In the genomic region with DNA sequence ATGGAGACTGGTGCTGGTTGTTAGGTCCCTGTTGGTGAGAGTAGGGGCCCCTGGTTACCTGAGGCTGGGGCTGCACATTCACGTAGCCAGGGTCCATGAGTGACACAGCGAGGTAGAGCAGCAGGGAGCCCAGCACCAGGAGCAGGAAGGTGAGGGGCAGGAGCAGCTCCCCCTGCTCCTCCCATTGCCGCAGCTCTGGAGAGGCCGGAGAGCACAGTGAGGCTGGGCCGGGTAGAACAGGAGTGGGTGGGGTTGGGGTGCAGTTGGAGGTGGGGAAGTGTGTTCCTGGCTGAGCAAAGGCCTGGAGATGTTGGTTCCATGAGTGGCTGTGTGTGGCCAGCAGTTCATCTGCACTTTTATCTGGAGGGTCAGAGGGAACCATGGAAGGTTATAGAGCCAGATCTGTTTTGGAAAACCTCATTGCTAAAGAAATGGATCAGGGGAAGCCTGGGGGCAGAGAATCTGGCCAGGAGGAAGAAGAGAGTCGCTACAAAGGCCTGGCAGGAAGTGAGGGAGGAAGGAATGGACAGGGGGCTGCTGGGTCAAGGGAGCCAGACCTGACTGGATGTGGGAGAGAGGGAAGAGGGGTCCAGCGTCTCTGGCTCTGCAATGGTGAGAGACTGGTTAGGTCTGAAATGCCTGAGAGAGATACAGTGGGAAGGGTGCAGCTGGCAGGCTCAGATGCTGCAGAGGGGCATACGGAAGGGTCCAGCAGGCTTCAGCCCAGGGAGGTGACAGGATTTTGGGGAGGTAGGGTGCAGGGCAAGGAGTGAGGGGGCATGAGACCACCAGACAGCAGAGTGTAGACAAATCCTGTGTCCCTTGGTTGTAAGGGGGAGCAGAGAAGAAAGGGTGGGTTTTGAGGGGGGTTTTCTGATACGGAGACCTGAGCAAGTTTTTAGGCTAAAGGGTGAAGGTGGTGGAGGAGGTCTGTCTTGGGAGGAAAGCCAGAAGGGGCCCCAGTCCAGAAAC, we compare ENCODE assay signal across 9 cellular contexts. TPM values are rescaled to one million over a fixed set of nuclear protein-coding genes. Genes with fewer than 3 reads are reported as not detected.
DNase-seq lines count a peak whose midpoint lies in the region; ATAC-seq and TF ChIP-seq lines count a peak whose summit lies in the region.
"Had no signal": no experiment of that assay in that cellular context is flagged by ENCODE, and none has a peak within 500 bp of the region (broad histone marks: within the 10 kb centered on the region; RNA-seq: fewer than 3 reads in every experiment).

No MANE protein-coding gene starts in this region.

- peak overlapping the region; percentile 28 for H3K4ac ChIP-seq in trophoblast cell (ENCODE audit: low read depth, low read length)

- TF ChIP-seq POLR2A in NB4 (IDR thresholded peaks at IDR 0.05; ENCODE audit: extremely low read depth, insufficient read length) (no peak), GM18505 (IDR thresholded peaks at IDR 0.05; ENCODE audit: borderline replicate concordance, extremely low read depth, insufficient read depth, insufficient read length) (no peak)

- peak overlapping the region; percentile 91 for H3K4me2 ChIP-seq in DND-41 (ENCODE audit: insufficient read depth, low read length)
- peak overlapping the region; percentile 72 for H3K4me2 ChIP-seq in trophoblast cell (ENCODE audit: low read length)

- intact Hi-C loops in dendritic cell treated with granulocyte-macrophage colony-stimulating factor and Interleukin-4, amounts not matched to agents 40 ng/mL and 50 ng/mL, for 4 days (cut with micrococcal nuclease), result no loop called here

- peaks cover 52% of the 10 kb centered on the region for H3K4me1 Mint-ChIP-seq in dendritic cell treated with granulocyte-macrophage colony-stimulating factor and Interleukin-4, amounts not matched to agents 40 ng/mL and 50 ng/mL, for 4 days (ENCODE audit: low read depth)

- no peaks in the 10 kb centered on the region for H4K20me1 ChIP-seq in DND-41 (ENCODE audit: insufficient read depth, low read length)

- peaks cover 39% of the 10 kb centered on the region for H3K4me1 ChIP-seq in DND-41 (ENCODE audit: insufficient read depth, low read length)
- H3K4me1 ChIP-seq in trophoblast cell (ENCODE audit: control insufficient read depth in 1 of 2, insufficient read depth in 2 of 2, low read length in 2 of 2), result peaks cover 12 to 16% of the 10 kb centered on the region in 2 experiments

- peaks cover 9% of the 10 kb centered on the region for H3K79me1 ChIP-seq in trophoblast cell (ENCODE audit: low read length)

- H3K27me3 Mint-ChIP-seq in dendritic cell treated with granulocyte-macrophage colony-stimulating factor and Interleukin-4, amounts not matched to agents 40 ng/mL and 50 ng/mL, for 4 days, result no peaks in the 10 kb centered on the region

- WGBS in trophoblast cell (ENCODE audit: extremely low coverage, insufficient coverage, insufficient read length), result no CpG with 5 or more reads among the region's 9 CpGs

- TF ChIP-seq CTCF in DND-41 (IDR thresholded peaks at IDR 0.05; ENCODE audit: borderline replicate concordance, extremely low read depth, low read length, poor library complexity, severe bottlenecking), result no peak
- no peak for TF ChIP-seq CTCF in NB4 (IDR thresholded peaks at IDR 0.05; ENCODE audit: low read depth, low read length)

- H2AFZ ChIP-seq in DND-41 (ENCODE audit: low read depth, low read length) (no peak overlapping the region), trophoblast cell (ENCODE audit: insufficient read depth, low read length, poor library complexity) (no peak overlapping the region)

- no peaks in the 10 kb centered on the region for H3K27me3 ChIP-seq in DND-41 (ENCODE audit: insufficient read depth, low read length, poor library complexity)
- H3K27me3 ChIP-seq in trophoblast cell (ENCODE audit: insufficient read depth, low read length), result no peaks in the 10 kb centered on the region
- H3K27me3 ChIP-seq: SJSA1 had no signal

- H3K9me3 ChIP-seq in DND-41 (ENCODE audit: insufficient read depth, low read length, severe bottlenecking) (no peaks in the 10 kb centered on the region), trophoblast cell (ENCODE audit: insufficient read depth, low read depth, low read length) (peaks cover 2% of the 10 kb centered on the region)
- H3K9me3 ChIP-seq: SJSA1 had no signal

- no peak overlapping the region for H3K14ac ChIP-seq in trophoblast cell (ENCODE audit: low read length)

- H2BK12ac ChIP-seq in trophoblast cell (ENCODE audit: low read length), result no peak overlapping the region

- H2BK120ac ChIP-seq in trophoblast cell (ENCODE audit: insufficient read depth, low read length, poor library complexity), result no peak overlapping the region

- peak overlapping the region; percentile 91 for H3K4me3 Mint-ChIP-seq in dendritic cell treated with granulocyte-macrophage colony-stimulating factor and Interleukin-4, amounts not matched to agents 40 ng/mL and 50 ng/mL, for 4 days

- peak overlapping the region; percentile 60 for H4K12ac ChIP-seq in trophoblast cell (ENCODE audit: low read depth, low read length)

- H3K27ac ChIP-seq in DND-41 (ENCODE audit: low read length) (peak overlapping the region; percentile 49), trophoblast cell (ENCODE audit: low read depth, low read length) (no peak overlapping the region)
- H3K27ac ChIP-seq: SJSA1 had no signal

- peak overlapping the region; percentile 40 for H4K8ac ChIP-seq in trophoblast cell (ENCODE audit: low read depth, low read length)

- peak overlapping the region; percentile 81 for H2AK5ac ChIP-seq in trophoblast cell (ENCODE audit: low read length)

- H3K79me2 ChIP-seq in DND-41 (ENCODE audit: insufficient read depth, low read length) (peaks cover 19% of the 10 kb centered on the region), trophoblast cell (ENCODE audit: control insufficient read depth, insufficient read depth, low read length, poor library complexity) (peaks cover 4% of the 10 kb centered on the region)

- H3K9ac ChIP-seq in DND-41 (ENCODE audit: low read depth, low read length) (peak overlapping the region; percentile 81), trophoblast cell (ENCODE audit: low read length) (no peak overlapping the region)

- DNase-seq in DND-41 (no peak), NB4 (ENCODE audit: low read depth) (no peak), trophoblast cell (no peak), MV-4-11 (lab: John Stamatoyannopoulos, UW) (no peak)

- H3K4me3 ChIP-seq in DND-41 (ENCODE audit: low read depth in 1 of 2, low read length in 2 of 2) (peak overlapping the region in 1 of 2 experiments; percentile 68; a peak in 3 of 4 replicates), NB4 (ENCODE audit: low read depth, low read length) (peak overlapping the region; percentile 87), trophoblast cell (ENCODE audit: low read depth, low read length) (peak overlapping the region; percentile 22)

- H2BK5ac ChIP-seq in trophoblast cell (ENCODE audit: low read depth, low read length, poor library complexity), result no peak overlapping the region

- H4K91ac ChIP-seq in trophoblast cell (ENCODE audit: low read depth, low read length), result no peak overlapping the region

- no peak overlapping the region for H3K23ac ChIP-seq in trophoblast cell (ENCODE audit: low read length)

- H3K36me3 Mint-ChIP-seq in dendritic cell treated with granulocyte-macrophage colony-stimulating factor and Interleukin-4, amounts not matched to agents 40 ng/mL and 50 ng/mL, for 4 days (ENCODE audit: low read depth), result peaks cover 43% of the 10 kb centered on the region

- H3K9me3 Mint-ChIP-seq in dendritic cell treated with granulocyte-macrophage colony-stimulating factor and Interleukin-4, amounts not matched to agents 40 ng/mL and 50 ng/mL, for 4 days, result no peaks in the 10 kb centered on the region

- H3K36me3 ChIP-seq in DND-41 (ENCODE audit: insufficient read depth, low read length) (peaks cover 13% of the 10 kb centered on the region), trophoblast cell (ENCODE audit: control insufficient read depth in 1 of 2, insufficient read depth in 2 of 2, low read length in 2 of 2) (peaks cover 24 to 32% of the 10 kb centered on the region in 2 experiments)

- ATAC-seq in DND-41 (ENCODE audit: insufficient read depth, low read depth) (no peak), GM18505 (IDR thresholded peaks at IDR 0.05; ENCODE audit: unreplicated experiment) (no peak), GM19452 (IDR thresholded peaks at IDR 0.05; ENCODE audit: unreplicated experiment) (no peak), HG03432 (IDR thresholded peaks at IDR 0.05; ENCODE audit: unreplicated experiment) (no peak)

- peak overlapping the region; percentile 85 for H3K27ac Mint-ChIP-seq in dendritic cell treated with granulocyte-macrophage colony-stimulating factor and Interleukin-4, amounts not matched to agents 40 ng/mL and 50 ng/mL, for 4 days

- no peak overlapping the region for H3K18ac ChIP-seq in trophoblast cell (ENCODE audit: low read length)

RNA-seq across cellular contexts. Expression of a gene that starts 1.3 kb away (rescaled TPM):
- polyA plus RNA-seq in trophoblast cell (2013), result 35.3 and 35.7 TPM in 2 replicates

RNA-seq across cellular contexts. Expression of a gene that starts 20.4 kb away (rescaled TPM):
- 7.5 and 7.7 TPM in 2 replicates for polyA plus RNA-seq in trophoblast cell (2013)

RNA-seq across cellular contexts. Expression of a gene that starts 33.6 kb away (rescaled TPM):
- polyA plus RNA-seq in trophoblast cell (2013), result 357 and 372 TPM in 2 replicates

RNA-seq across cellular contexts. Expression of a gene that starts 49.1 kb away (rescaled TPM):
- polyA plus RNA-seq in trophoblast cell (2013), result 20.5 and 21.6 TPM in 2 replicates
